Comparison of ENCODE assay signal across 1 cellular context in the genomic region with DNA sequence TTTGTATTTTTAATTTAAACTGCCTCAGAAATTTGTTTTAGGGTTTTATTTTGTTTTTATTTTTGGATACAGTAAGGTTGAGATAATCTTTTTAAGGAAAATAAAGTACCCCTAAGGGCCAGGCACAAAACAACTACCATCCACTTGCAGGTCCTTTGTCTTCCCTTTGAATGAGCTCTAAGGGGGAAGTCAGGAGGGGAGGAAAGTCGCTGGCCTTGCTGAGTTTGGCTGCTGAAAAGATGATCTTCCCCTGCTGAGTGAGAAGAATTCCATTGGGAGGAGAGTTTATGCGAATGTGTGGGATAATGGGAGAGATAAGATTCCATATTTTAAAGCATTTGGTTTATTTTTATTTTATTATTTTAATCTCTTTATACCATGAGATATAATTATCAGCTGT.
TF ChIP-seq lines count a peak whose summit lies in the region.

No MANE protein-coding gene starts in this region.

TF ChIP-seq in H1, 55 proteins besides CTCF, POLR2A, EP300 and RAD21 (continued from another document):
- TF ChIP-seq, protein P1, sequence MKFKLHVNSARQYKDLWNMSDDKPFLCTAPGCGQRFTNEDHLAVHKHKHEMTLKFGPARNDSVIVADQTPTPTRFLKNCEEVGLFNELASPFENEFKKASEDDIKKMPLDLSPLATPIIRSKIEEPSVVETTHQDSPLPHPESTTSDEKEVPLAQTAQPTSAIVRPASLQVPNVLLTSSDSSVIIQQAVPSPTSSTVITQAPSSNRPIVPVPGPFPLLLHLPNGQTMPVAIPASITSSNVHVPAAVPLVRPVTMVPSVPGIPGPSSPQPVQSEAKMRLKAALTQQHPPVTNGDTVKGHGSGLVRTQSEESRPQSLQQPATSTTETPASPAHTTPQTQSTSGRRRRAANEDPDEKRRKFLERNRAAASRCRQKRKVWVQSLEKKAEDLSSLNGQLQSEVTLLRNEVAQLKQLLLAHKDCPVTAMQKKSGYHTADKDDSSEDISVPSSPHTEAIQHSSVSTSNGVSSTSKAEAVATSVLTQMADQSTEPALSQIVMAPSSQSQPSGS (IDR thresholded peaks at IDR 0.05; ENCODE audit: low read length), result no peak
- TF ChIP-seq SIRT6 (IDR thresholded peaks at IDR 0.05; ENCODE audit: low read length), result no peak
